ENCODE assay signal across 9 cellular contexts in the genomic region with DNA sequence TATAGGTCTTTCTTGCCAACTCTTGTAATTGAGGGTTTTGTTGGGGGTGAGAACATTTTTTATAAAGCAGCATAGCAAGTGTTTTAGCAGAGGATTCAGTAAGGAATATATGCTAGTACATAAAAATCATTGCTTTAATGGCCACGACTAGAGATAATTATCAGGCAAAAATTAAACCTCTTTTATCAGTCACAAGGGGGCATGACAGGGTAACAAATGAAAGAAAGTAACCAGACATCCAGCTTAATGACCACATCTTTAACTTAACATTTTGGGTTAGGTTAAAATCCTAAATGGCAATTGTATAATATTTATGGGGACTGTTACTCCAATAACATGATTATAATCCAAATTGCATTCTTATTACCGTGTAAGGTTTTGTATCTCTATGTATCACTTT.
DNase-seq lines count a peak whose midpoint lies in the region; ATAC-seq and TF ChIP-seq lines count a peak whose summit lies in the region.
"Had no signal": no experiment of that assay in that cellular context is flagged by ENCODE, and none has a peak within 500 bp of the region (broad histone marks: within the 10 kb centered on the region; RNA-seq: fewer than 3 reads in every experiment).

No MANE protein-coding gene starts in this region.

- DNase-seq in GM10248 (ENCODE audit: extremely low spot score) (no peak), NCI-H2081 (lab: John Stamatoyannopoulos, UW) (peak; percentile 29 to 43), adipocyte (ENCODE audit: low read depth) (peak; percentile 78), myocyte (ENCODE audit: low read depth) (peak; percentile 10), left ventricle myocardium superior (no peak), OCI-M2 (lab: John Stamatoyannopoulos, UW; ENCODE audit: unreplicated experiment) (no peak), DMS79 treated with DMSO at 0.1 percent for 48 hours (lab: John Stamatoyannopoulos, UW) (no peak)
- DNase-seq: activated effector memory CD4-positive, alpha-beta T cell treated with anti-CD3 and anti-CD28 coated beads, Interleukin-2, amount 50 U/mL, for 16 hours had no signal

- peak; percentile 14 for TF ChIP-seq CTCF in GM10248 (IDR thresholded peaks at IDR 0.05; ENCODE audit: control extremely low read depth, extremely low read depth, low read depth, missing control alignments)

- no peak overlapping the region for H3K9ac ChIP-seq in adipocyte (ENCODE audit: low read length)

- H3K4me1 ChIP-seq in adipocyte (ENCODE audit: control insufficient read depth, insufficient read depth, low read length): no peaks in the 10 kb centered on the region

- no peaks in the 10 kb centered on the region for H3K9me3 ChIP-seq in adipocyte (ENCODE audit: control insufficient read depth, low read length)

- H3K27me3 ChIP-seq in adipocyte (replicated peaks; ENCODE audit: control insufficient read depth, insufficient read depth, low read length): no peaks in the 10 kb centered on the region

- ATAC-seq in left ventricle myocardium superior (no peak), GM18909 (IDR thresholded peaks at IDR 0.05; ENCODE audit: poor library complexity, unreplicated experiment) (no peak)

- no peaks in the 10 kb centered on the region for H3K36me3 ChIP-seq in adipocyte (ENCODE audit: control insufficient read depth, insufficient read depth, low read length, severe bottlenecking)

- POLR2A ChIA-PET in GM10248 (lab: Yijun Ruan, JAX): no interaction called here

- CTCF ChIA-PET in GM10248 (lab: Yijun Ruan, JAX): interaction anchor here (0.7 kb wide), 1 partner anchor 289 kb away, joined by 3 read pairs; no protein-coding TSS in a partner anchor

- intact Hi-C loops in left ventricle myocardium superior (cut with micrococcal nuclease): no loop called here

- no peak overlapping the region for H3K4me3 ChIP-seq in adipocyte (ENCODE audit: low read length)

Comparison
In these comparisons a context has a peak if more than half of its experiments do, and no peak if none do; other contexts are left out.
1. DNase-seq: peak in NCI-H2081 (2 of 2), adipocyte (single experiment) and myocyte (single experiment); none in GM10248 (single experiment), left ventricle myocardium superior (single experiment), OCI-M2 (single experiment) and DMS79 treated with DMSO at 0.1 percent for 48 hours (single experiment).